ENCODE assay signal across 1 cellular context in the genomic region with DNA sequence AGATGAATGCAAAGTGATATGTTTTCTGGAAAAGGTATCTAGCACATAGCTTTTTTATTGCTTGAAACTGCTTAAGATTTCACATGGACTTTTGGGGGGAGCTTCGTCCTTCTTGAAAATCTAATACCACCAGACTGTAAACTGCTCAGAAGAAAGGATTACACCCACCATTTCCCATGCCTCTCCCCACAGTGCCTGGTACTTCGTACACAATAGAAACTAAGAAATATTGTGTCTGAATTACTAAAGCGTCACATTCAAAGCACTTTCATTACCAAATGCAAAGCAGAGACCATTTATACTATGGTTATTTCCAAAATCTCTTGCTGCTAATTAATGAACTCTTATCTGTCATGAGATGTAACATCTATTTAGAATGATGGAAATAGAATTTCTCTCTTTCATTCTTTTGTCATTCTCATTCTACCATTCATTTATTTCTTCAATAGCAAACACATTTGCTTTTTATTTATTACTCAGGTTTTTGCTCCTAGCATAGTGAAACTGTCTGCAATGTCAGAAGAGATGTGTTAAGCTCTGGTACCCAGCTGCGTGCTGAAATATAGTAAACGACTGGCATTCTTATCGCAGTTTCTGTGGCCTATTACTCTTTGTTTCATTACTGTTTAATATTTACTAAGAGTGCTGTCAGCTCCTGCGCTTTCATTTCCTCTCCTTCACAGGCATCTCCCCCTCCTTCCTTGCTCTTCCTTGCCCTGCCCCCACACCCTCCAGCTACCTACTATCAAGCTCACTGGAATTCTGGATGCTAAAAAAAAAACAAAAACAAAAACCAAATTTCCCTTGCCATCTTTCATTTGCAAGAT.
TF ChIP-seq lines count a peak whose summit lies in the region.

No MANE protein-coding gene starts in this region.

TF ChIP-seq in neural cell, 6 proteins besides CTCF, POLR2A, EP300 and RAD21:
- peak; percentile 78 for TF ChIP-seq REST (IDR thresholded peaks at IDR 0.05; ENCODE audit: borderline replicate concordance)
- TF ChIP-seq SMC3 (conservative IDR thresholded peaks at IDR 0.05; ENCODE audit: poor library complexity) = peak; percentile 19
- peak; percentile 63 for TF ChIP-seq POLR2AphosphoS5 (IDR thresholded peaks at IDR 0.05)
- TF ChIP-seq TAF1 (IDR thresholded peaks at IDR 0.05; ENCODE audit: low read depth) = no peak
- no peak for TF ChIP-seq MXI1 (conservative IDR thresholded peaks at IDR 0.05; ENCODE audit: poor library complexity, severe bottlenecking)
